ENCODE assay signal across 14 cellular contexts in genomic region chr9:127518091-127518856, GRCh38.
A peak's percentile ranks its signal among the peaks of the same experiment; 100 is the strongest.
DNase-seq lines count a peak whose midpoint lies in the region; ATAC-seq, FAIRE-seq and TF ChIP-seq lines count a peak whose summit lies in the region.
"Had no signal": no experiment of that assay in that cellular context is flagged by ENCODE, and none has a peak within 500 bp of the region (broad histone marks: within the 10 kb centered on the region; RNA-seq: fewer than 3 reads in every experiment).

No MANE protein-coding gene starts in this region.

- H3K27me3 ChIP-seq in GM12878 (replicated peaks in 1 of 2; ENCODE audit: control insufficient read depth in 2 of 2, insufficient read depth in 2 of 2, low read length in 1 of 2) = no peaks in the 10 kb centered on the region
- H3K27me3 ChIP-seq: body of pancreas had no signal

- no peak overlapping the region for H3K4me3 Mint-ChIP-seq in activated CD4-positive, alpha-beta T cell treated with anti-CD3 and anti-CD28 coated beads, Interleukin-2, amount 10 ng/mL, durations not matched to agents 7 days and 5 days
- no peak overlapping the region for H3K4me3 Mint-ChIP-seq in stimulated activated naive B cell treated with anti-CD40 and anti-IgM and Interleukin-4, amounts not matched to agents 10 μg/mL and 1 μg/mL and 100 μg/mL, for 72 hours

- peaks cover 4% of the 10 kb centered on the region for H3K9me3 Mint-ChIP-seq in activated CD4-positive, alpha-beta T cell treated with anti-CD3 and anti-CD28 coated beads, Interleukin-2, amount 10 ng/mL, durations not matched to agents 7 days and 5 days
- H3K9me3 Mint-ChIP-seq in stimulated activated naive B cell treated with anti-CD40 and anti-IgM and Interleukin-4, amounts not matched to agents 10 μg/mL and 1 μg/mL and 100 μg/mL, for 72 hours = peaks cover 6 to 7% of the 10 kb centered on the region in 2 donors
- H3K9me3 Mint-ChIP-seq in activated naive CD4-positive, alpha-beta T cell treated with anti-CD3 and anti-CD28 coated beads, Interleukin-2, amount 50 U/mL, for 72 hours = peaks cover 0 to 5% of the 10 kb centered on the region in 2 donors

- no peaks in the 10 kb centered on the region for H3K36me3 ChIP-seq in GM12878 (ENCODE audit: control insufficient read depth in 2 of 2, insufficient read depth in 2 of 2, low read length in 1 of 2)

- no peak overlapping the region; the same call in 1 of the 2 replicates for H2AFZ ChIP-seq in GM12878 (ENCODE audit: control insufficient read depth, low read depth, low read length)

- RAD21 ChIA-PET in GM12878 (lab: Charles Lee; ENCODE audit: unreplicated experiment) = interaction anchor here (0.7 to 1.6 kb wide), 3 partner anchors 10 to 42 kb away, joined by 3 to 6 read pairs (median 4); no protein-coding TSS in a partner anchor

- CTCF ChIA-PET in activated CD4-positive, alpha-beta T cell treated with anti-CD3 and anti-CD28 coated beads, Interleukin-2, amount 10 ng/mL, durations not matched to agents 7 days and 5 days (lab: Charles Lee) = interaction anchor here (1.4 kb wide), 1 partner anchor 44 kb away, joined by 4 read pairs; no protein-coding TSS in a partner anchor
- CTCF ChIA-PET in GM12878 (lab: Yijun Ruan, JAX) = interaction anchor here (0.9 to 2.3 kb wide), 5 partner anchors 14 to 71 kb away, joined by 3 to 7 read pairs (median 4); no protein-coding TSS in a partner anchor

- ATAC-seq in GM12878 = peak; percentile 86
- ATAC-seq in stimulated activated naive B cell treated with anti-CD40 and anti-IgM and Interleukin-4, amounts not matched to agents 10 μg/mL and 1 μg/mL and 100 μg/mL, for 72 hours (replicated peaks) = peak; percentile 60 to 65
- ATAC-seq in activated naive CD4-positive, alpha-beta T cell treated with anti-CD3 and anti-CD28 coated beads, Interleukin-2, amount 50 U/mL, for 72 hours = no peak
- no peak for ATAC-seq in activated CD4-positive, CD25-positive, alpha-beta regulatory T cell treated with anti-CD3 and anti-CD28 coated beads, Interleukin-2, amount 50 U/mL, for 24 hours
- ATAC-seq: body of pancreas had no signal

- peaks cover 3% of the 10 kb centered on the region for H3K4me1 Mint-ChIP-seq in activated CD4-positive, alpha-beta T cell treated with anti-CD3 and anti-CD28 coated beads, Interleukin-2, amount 10 ng/mL, durations not matched to agents 7 days and 5 days
- H3K4me1 Mint-ChIP-seq in stimulated activated naive B cell treated with anti-CD40 and anti-IgM and Interleukin-4, amounts not matched to agents 10 μg/mL and 1 μg/mL and 100 μg/mL, for 72 hours = peaks cover 9 to 19% of the 10 kb centered on the region in 2 donors

- in situ Hi-C loops in GM12878 (cut with MboI) = no loop called here

- intact Hi-C loops in GM12878 (cut with micrococcal nuclease; ENCODE audit: unreplicated experiment) = no loop called here

- no TSS peak for BruUV-seq in GM12878 (replicated peaks; lab: Mats Ljungman, UMichigan)

- peak overlapping the region; percentile 65 for H3K27ac Mint-ChIP-seq in activated CD4-positive, alpha-beta T cell treated with anti-CD3 and anti-CD28 coated beads, Interleukin-2, amount 10 ng/mL, durations not matched to agents 7 days and 5 days
- H3K27ac Mint-ChIP-seq in stimulated activated naive B cell treated with anti-CD40 and anti-IgM and Interleukin-4, amounts not matched to agents 10 μg/mL and 1 μg/mL and 100 μg/mL, for 72 hours = peak overlapping the region; percentile 83
- no peak overlapping the region for H3K27ac Mint-ChIP-seq in activated naive CD4-positive, alpha-beta T cell treated with anti-CD3 and anti-CD28 coated beads, Interleukin-2, amount 50 U/mL, for 72 hours

- SMC1A ChIA-PET in GM12878 (lab: Charles Lee; ENCODE audit: uncharacterized antibody, unreplicated experiment) = interaction anchor here (1.3 to 1.4 kb wide), 2 partner anchors 10 to 21 kb away, joined by 4 to 6 read pairs; no protein-coding TSS in a partner anchor

- H3K9ac ChIP-seq in GM12878 (ENCODE audit: control insufficient read depth, insufficient read depth, low read length) = no peak overlapping the region

- no peak for TF ChIP-seq EP300 in GM12878 (IDR thresholded peaks at IDR 0.05; ENCODE audit: borderline replicate concordance in 1 of 2, control insufficient read depth in 1 of 2, low read depth in 2 of 2, low read length in 2 of 2)

- H3K27me3 Mint-ChIP-seq in activated CD4-positive, alpha-beta T cell treated with anti-CD3 and anti-CD28 coated beads, Interleukin-2, amount 10 ng/mL, durations not matched to agents 7 days and 5 days = no peaks in the 10 kb centered on the region
- peaks cover 0 to 16% of the 10 kb centered on the region in 2 donors for H3K27me3 Mint-ChIP-seq in stimulated activated naive B cell treated with anti-CD40 and anti-IgM and Interleukin-4, amounts not matched to agents 10 μg/mL and 1 μg/mL and 100 μg/mL, for 72 hours

- no peaks in the 10 kb centered on the region for H4K20me1 ChIP-seq in GM12878 (ENCODE audit: control insufficient read depth, insufficient read depth)

- POLR2A ChIA-PET in activated CD4-positive, alpha-beta T cell treated with anti-CD3 and anti-CD28 coated beads, Interleukin-2, amount 10 ng/mL, durations not matched to agents 7 days and 5 days (lab: Charles Lee) = no interaction called here
- POLR2A ChIA-PET in GM12878 (lab: Charles Lee) = interaction anchor here (1.0 to 1.3 kb wide), 2 partner anchors 27 to 216 kb away, joined by 4 to 6 read pairs; partner anchors contain the start of gene TOR2A

- FAIRE-seq in GM12878 (lab: Jason Lieb, UNC) = peak; percentile 13

- no peak overlapping the region for H3K27ac ChIP-seq in GM12878 (ENCODE audit: control insufficient read depth, insufficient read depth)

- H3K4me1 ChIP-seq in GM12878 (ENCODE audit: control insufficient read depth, insufficient read depth, low read length) = peaks cover 13% of the 10 kb centered on the region

- no peak for TF ChIP-seq RAD21 in GM12878 (IDR thresholded peaks at IDR 0.05; ENCODE audit: insufficient read depth, low read depth, low read length)

- DNase-seq in activated CD4-positive, alpha-beta T cell treated with anti-CD3 and anti-CD28 coated beads, Interleukin-2, amount 10 ng/mL, durations not matched to agents 7 days and 5 days = no peak
- no peak for DNase-seq in activated CD4-positive, alpha-beta T cell treated with anti-CD3 and anti-CD28 coated beads, Interleukin-2, amount 50 U/mL, for 1 hour
- DNase-seq in GM12878 (ENCODE audit: low read depth, low spot score) (peak; percentile 31), lung microvascular endothelial cell (ENCODE audit: low read depth in 2 of 2) (peak; percentile 60 to 85), hippocampal formation (lab: John Stamatoyannopoulos, UW) (no peak)
- no peak for DNase-seq in stimulated activated naive B cell treated with anti-CD40 and anti-IgM and Interleukin-4, amounts not matched to agents 10 μg/mL and 1 μg/mL and 100 μg/mL, for 72 hours
- no peak for DNase-seq in activated naive CD4-positive, alpha-beta T cell treated with anti-CD3 and anti-CD28 coated beads, Interleukin-2, amount 50 U/mL, for 72 hours (ENCODE audit: low spot score in 2 of 2)
- DNase-seq: activated CD4-positive, CD25-positive, alpha-beta regulatory T cell; activated T-cell treated with anti-CD3 and anti-CD28 coated beads, Interleukin-2, amount 50 U/mL, for 48 hours; body of pancreas; NCI-H2029; NCI-H748 treated with DMSO at 0.1 percent for 48 hours had no signal

- no peak for TF ChIP-seq POLR2A in GM12878 (IDR thresholded peaks at IDR 0.05; ENCODE audit: low read depth, low read length)

- no peaks in the 10 kb centered on the region for H3K79me2 ChIP-seq in GM12878 (ENCODE audit: control insufficient read depth, insufficient read depth, low read length)

- H3K4me3 ChIP-seq in GM12878 = no peak overlapping the region
- H3K4me3 ChIP-seq: body of pancreas, thoracic aorta had no signal

- H3K36me3 Mint-ChIP-seq in activated CD4-positive, alpha-beta T cell treated with anti-CD3 and anti-CD28 coated beads, Interleukin-2, amount 10 ng/mL, durations not matched to agents 7 days and 5 days (ENCODE audit: low read depth) = peaks cover 22% of the 10 kb centered on the region
- peaks cover 0 to 6% of the 10 kb centered on the region in 2 donors for H3K36me3 Mint-ChIP-seq in stimulated activated naive B cell treated with anti-CD40 and anti-IgM and Interleukin-4, amounts not matched to agents 10 μg/mL and 1 μg/mL and 100 μg/mL, for 72 hours
- peaks cover 0 to 8% of the 10 kb centered on the region in 2 donors for H3K36me3 Mint-ChIP-seq in activated naive CD4-positive, alpha-beta T cell treated with anti-CD3 and anti-CD28 coated beads, Interleukin-2, amount 50 U/mL, for 72 hours

- no peak overlapping the region for H3K4me2 ChIP-seq in GM12878 (ENCODE audit: control insufficient read depth, insufficient read depth)

- TF ChIP-seq CTCF in GM12878 (IDR thresholded peaks at IDR 0.05 in 2 of 3, conservative IDR thresholded peaks at IDR 0.05 in 1 of 3; ENCODE audit: control insufficient read depth in 2 of 3, extremely low read depth in 1 of 3, insufficient read depth in 1 of 3, low read depth in 3 of 3, low read length in 3 of 3) = no peak

- WGBS in GM12878 (ENCODE audit: insufficient coverage, insufficient replicate concordance, low lambda C conversion rate, missing lambda C conversion rate) = 33% methylated on average over 13 of the region's 13 CpGs

- H3K9me3 ChIP-seq in GM12878 (replicated peaks; ENCODE audit: control insufficient read depth, insufficient read depth, low read length) = peaks cover 6% of the 10 kb centered on the region; the same call in 2 of the 3 replicates
- H3K9me3 ChIP-seq: thoracic aorta had no signal

TF ChIP-seq in GM12878, 131 proteins besides CTCF, POLR2A, EP300 and RAD21 (continues in another document):
- no peak for TF ChIP-seq NRF1 (conservative IDR thresholded peaks at IDR 0.05; ENCODE audit: low read depth, low read length)
- TF ChIP-seq CBX5 (IDR thresholded peaks at IDR 0.05; ENCODE audit: low read depth) = no peak
- TF ChIP-seq BACH1 (IDR thresholded peaks at IDR 0.05; ENCODE audit: borderline replicate concordance) = no peak
- TF ChIP-seq BRCA1 (IDR thresholded peaks at IDR 0.05; ENCODE audit: low read depth, low read length) = no peak
- no peak for TF ChIP-seq MEF2B (IDR thresholded peaks at IDR 0.05; ENCODE audit: partially characterized antibody, poor library complexity, severe bottlenecking)
- no peak for TF ChIP-seq NKRF (conservative IDR thresholded peaks at IDR 0.05)

Comparison
In these comparisons a context has a peak if more than half of its experiments do, and no peak if none do; other contexts are left out.
1. DNase-seq: peak in GM12878 (single experiment) and lung microvascular endothelial cell (2 of 2); none in activated CD4-positive, alpha-beta T cell treated with anti-CD3 and anti-CD28 coated beads, Interleukin-2, amount 10 ng/mL, durations not matched to agents 7 days and 5 days (single experiment), activated CD4-positive, alpha-beta T cell treated with anti-CD3 and anti-CD28 coated beads, Interleukin-2, amount 50 U/mL, for 1 hour (single experiment), stimulated activated naive B cell treated with anti-CD40 and anti-IgM and Interleukin-4, amounts not matched to agents 10 μg/mL and 1 μg/mL and 100 μg/mL, for 72 hours (single experiment), activated naive CD4-positive, alpha-beta T cell treated with anti-CD3 and anti-CD28 coated beads, Interleukin-2, amount 50 U/mL, for 72 hours (0 of 2) and hippocampal formation (0 of 2).
2. H3K27ac Mint-ChIP-seq: peak in activated CD4-positive, alpha-beta T cell treated with anti-CD3 and anti-CD28 coated beads, Interleukin-2, amount 10 ng/mL, durations not matched to agents 7 days and 5 days (single experiment) and stimulated activated naive B cell treated with anti-CD40 and anti-IgM and Interleukin-4, amounts not matched to agents 10 μg/mL and 1 μg/mL and 100 μg/mL, for 72 hours (single experiment); none in activated naive CD4-positive, alpha-beta T cell treated with anti-CD3 and anti-CD28 coated beads, Interleukin-2, amount 50 U/mL, for 72 hours (0 of 2).
3. ATAC-seq: peak in GM12878 (single experiment) and stimulated activated naive B cell treated with anti-CD40 and anti-IgM and Interleukin-4, amounts not matched to agents 10 μg/mL and 1 μg/mL and 100 μg/mL, for 72 hours (2 of 2); none in activated naive CD4-positive, alpha-beta T cell treated with anti-CD3 and anti-CD28 coated beads, Interleukin-2, amount 50 U/mL, for 72 hours (0 of 2) and activated CD4-positive, CD25-positive, alpha-beta regulatory T cell treated with anti-CD3 and anti-CD28 coated beads, Interleukin-2, amount 50 U/mL, for 24 hours (0 of 2).